Comparison of ENCODE assay signal across 17 cellular contexts in the genomic region with DNA sequence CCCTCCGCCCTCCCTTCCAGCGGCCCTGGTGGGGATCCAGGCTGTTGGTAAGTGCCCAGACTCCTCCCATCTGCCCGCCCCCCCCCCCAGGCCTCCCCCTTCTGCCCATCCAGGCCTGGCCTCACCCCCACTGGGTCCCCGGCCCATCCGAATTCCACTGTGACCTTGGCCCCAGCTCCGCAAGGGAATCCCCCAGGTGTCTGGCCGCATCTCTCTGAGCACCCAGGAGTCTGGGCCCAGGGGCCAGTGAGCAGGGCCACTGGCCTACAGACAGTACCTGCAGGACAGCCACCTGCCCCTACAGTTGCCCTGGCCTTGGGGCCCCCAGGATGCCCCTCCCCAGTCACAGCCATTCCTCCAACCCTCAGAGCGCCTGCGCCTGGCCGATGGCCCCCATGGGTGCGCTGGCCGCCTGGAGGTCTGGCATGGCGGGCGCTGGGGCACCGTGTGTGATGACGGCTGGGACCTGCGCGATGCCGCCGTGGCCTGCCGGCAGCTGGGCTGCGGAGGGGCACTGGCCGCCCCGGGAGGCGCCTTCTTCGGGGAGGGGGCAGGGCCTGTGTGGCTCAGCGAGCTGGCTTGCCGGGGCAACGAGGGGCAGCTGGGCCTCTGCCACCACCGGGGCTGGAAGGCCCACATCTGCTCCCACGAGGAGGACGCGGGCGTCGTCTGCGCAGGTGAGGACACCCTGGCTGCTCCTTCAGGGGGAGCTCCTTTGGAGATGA. TPM values are rescaled to one million over a fixed set of nuclear protein-coding genes. Genes with fewer than 3 reads are reported as not detected.
DNase-seq lines count a peak whose midpoint lies in the region; ATAC-seq, FAIRE-seq and TF ChIP-seq lines count a peak whose summit lies in the region.
"Had no signal": no experiment of that assay in that cellular context is flagged by ENCODE, and none has a peak within 500 bp of the region (broad histone marks: within the 10 kb centered on the region; RNA-seq: fewer than 3 reads in every experiment).

No MANE protein-coding gene starts in this region.

- H3K27ac ChIP-seq in HepG2 (ENCODE audit: extremely low read length, insufficient read depth, low read length) (no peak overlapping the region), right lobe of liver (no peak overlapping the region), esophagus squamous epithelium (peak overlapping the region; percentile 44 to 94 (median 88)), trophoblast cell (ENCODE audit: low read depth, low read length) (peak overlapping the region; percentile 97)

- H3K36me3 ChIP-seq in HepG2 (replicated peaks in 1 of 2; ENCODE audit: control insufficient read depth in 1 of 2, insufficient read depth in 2 of 2, low read length in 2 of 2) (no peaks in the 10 kb centered on the region), right lobe of liver (no peaks in the 10 kb centered on the region), esophagus squamous epithelium (peaks cover 0 to 1% (median 0%) of the 10 kb centered on the region in 3 donors), trophoblast cell (ENCODE audit: control insufficient read depth in 1 of 2, insufficient read depth in 2 of 2, low read length in 2 of 2) (peaks cover 10 to 13% of the 10 kb centered on the region in 2 experiments)

- DNase-seq in HepG2 (ENCODE audit: low spot score) (no peak), right lobe of liver (no peak), esophagus squamous epithelium (lab: John Stamatoyannopoulos, UW) (no peak), trophoblast cell (no peak), posterior cingulate gyrus (no peak), posterior vena cava (ENCODE audit: low spot score) (no peak)
- DNase-seq in activated CD4-positive, CD25-positive, alpha-beta regulatory T cell treated with anti-CD3 and anti-CD28 coated beads, Interleukin-2, amount 50 U/mL, for 72 hours = no peak
- DNase-seq: activated CD8-positive, alpha-beta T cell treated with anti-CD3 and anti-CD28 coated beads, Interleukin-2, amount 10 ng/mL, durations not matched to agents 7 days and 5 days; activated gamma-delta T cell treated with Interleukin-2 at 50 U/mL for 16 hours; AML-193; effector CD8-positive, alpha-beta T cell; KG1; naive thymus-derived CD8-positive, alpha-beta T cell; NCI-H146 had no signal

- peak overlapping the region; percentile 67 for H3K14ac ChIP-seq in trophoblast cell (ENCODE audit: low read length)

- H4K8ac ChIP-seq in trophoblast cell (ENCODE audit: low read depth, low read length) = peak overlapping the region; percentile 93

- peak overlapping the region; percentile 12 for H3K4ac ChIP-seq in trophoblast cell (ENCODE audit: low read depth, low read length)

- CTCF ChIA-PET in HepG2 (lab: Yijun Ruan, JAX; ENCODE audit: low intra/inter-chr PET ratio, low total read pairs) = no interaction called here

- in situ Hi-C loops in HepG2 (cut with HindIII; ENCODE audit: extremely low pct_ligation_motif_present, low pct_unique_long_range_greater_than_20kb) = no loop called here

- H2BK120ac ChIP-seq in trophoblast cell (ENCODE audit: insufficient read depth, low read length, poor library complexity) = peak overlapping the region; percentile 73

- no peak for FAIRE-seq in HepG2 (lab: Jason Lieb, UNC)
- FAIRE-seq: GM12891 had no signal

- peak overlapping the region; percentile 13 for H4K12ac ChIP-seq in trophoblast cell (ENCODE audit: low read depth, low read length)

- H3K27me3 ChIP-seq in HepG2 (ENCODE audit: control insufficient read depth in 1 of 2, insufficient read depth in 2 of 2, low read length in 2 of 2) (peaks cover 14 to 45% of the 10 kb centered on the region in 2 experiments), right lobe of liver (no peaks in the 10 kb centered on the region), esophagus squamous epithelium (peaks cover 0 to 35% (median 0%) of the 10 kb centered on the region in 4 donors), trophoblast cell (ENCODE audit: insufficient read depth, low read length) (no peaks in the 10 kb centered on the region)

- H3K4me2 ChIP-seq in HepG2 (ENCODE audit: low read depth, low read length) (no peak overlapping the region), trophoblast cell (ENCODE audit: low read length) (peak overlapping the region; percentile 53)

- H4K20me1 ChIP-seq in HepG2 (ENCODE audit: insufficient read depth, low read length) = no peaks in the 10 kb centered on the region

- H3K79me2 ChIP-seq in HepG2 (ENCODE audit: insufficient read depth, low read length) = no peaks in the 10 kb centered on the region
- peaks cover 24% of the 10 kb centered on the region for H3K79me2 ChIP-seq in trophoblast cell (ENCODE audit: control insufficient read depth, insufficient read depth, low read length, poor library complexity)

- intact Hi-C loops in HepG2 (cut with micrococcal nuclease; ENCODE audit: unreplicated experiment) (no loop called here), right lobe of liver (cut with DNase I) (no loop called here), esophagus squamous epithelium (cut with DNase I) (no loop called here), posterior cingulate gyrus (cut with DNase I) (no loop called here), posterior vena cava (cut with DNase I) (no loop called here)

- H2AFZ ChIP-seq in HepG2 (ENCODE audit: low read length) (no peak overlapping the region), trophoblast cell (ENCODE audit: insufficient read depth, low read length, poor library complexity) (peak overlapping the region; percentile 28)

- peak overlapping the region; percentile 97 for H4K91ac ChIP-seq in trophoblast cell (ENCODE audit: low read depth, low read length)

- WGBS in HepG2 (ENCODE audit: low lambda C conversion rate) = 76% methylated on average over 5 of the region's 36 CpGs
- 40% methylated on average over 2 of the region's 36 CpGs for WGBS in right lobe of liver (ENCODE audit: insufficient coverage, low coverage, low lambda C conversion rate, missing lambda C conversion rate)
- 96% methylated on average over 5 of the region's 36 CpGs; no CpG with 5 or more reads in 1 of the 2 donors for WGBS in esophagus squamous epithelium, 2 donors
- WGBS in trophoblast cell (ENCODE audit: extremely low coverage, insufficient coverage, insufficient read length) = no CpG with 5 or more reads among the region's 36 CpGs

- POLR2A ChIA-PET in HepG2 (lab: Yijun Ruan, JAX) = no interaction called here

- H3K4me3 ChIP-seq in HepG2 (replicated peaks in 1 of 3; ENCODE audit: insufficient read depth in 1 of 3, low read depth in 2 of 3, low read length in 3 of 3) (no peak overlapping the region), right lobe of liver (no peak overlapping the region), esophagus squamous epithelium (peak overlapping the region in 1 of 4 donors; percentile 21), trophoblast cell (ENCODE audit: low read depth, low read length) (peak overlapping the region; percentile 38)

- peak overlapping the region; percentile 79 for H2BK5ac ChIP-seq in trophoblast cell (ENCODE audit: low read depth, low read length, poor library complexity)

- TF ChIP-seq POLR2A in HepG2 (IDR thresholded peaks at IDR 0.05; ENCODE audit: insufficient read depth in 1 of 2, low read depth in 2 of 2, low read length in 2 of 2) = no peak
- no peak for TF ChIP-seq POLR2A in right lobe of liver (IDR thresholded peaks at IDR 0.05)
- TF ChIP-seq POLR2A in esophagus squamous epithelium (IDR thresholded peaks at IDR 0.05) = no peak

- peak overlapping the region; percentile 66 for H2AK5ac ChIP-seq in trophoblast cell (ENCODE audit: low read length)

- H3K4me1 ChIP-seq in HepG2 (ENCODE audit: insufficient read depth, low read length) (peaks cover 33% of the 10 kb centered on the region), right lobe of liver (peaks cover 0 to 6% (median 0%) of the 10 kb centered on the region in 4 donors), esophagus squamous epithelium (peaks cover 47 to 91% (median 50%) of the 10 kb centered on the region in 3 donors), trophoblast cell (ENCODE audit: control insufficient read depth in 1 of 2, insufficient read depth in 2 of 2, low read length in 2 of 2) (peaks cover 48 to 58% of the 10 kb centered on the region in 2 experiments)

- TF ChIP-seq CTCF in HepG2 (CRISPR knock-in tag; IDR thresholded peaks at IDR 0.05) (no peak), right lobe of liver (IDR thresholded peaks at IDR 0.05) (no peak), esophagus squamous epithelium (IDR thresholded peaks at IDR 0.05) (no peak)

- H3K9ac ChIP-seq in HepG2 (ENCODE audit: insufficient read depth, low read depth, low read length) (no peak overlapping the region), trophoblast cell (ENCODE audit: low read length) (no peak overlapping the region)

- no peak for ATAC-seq in HepG2
- ATAC-seq in right lobe of liver = no peak
- ATAC-seq in HG03520 (IDR thresholded peaks at IDR 0.05; ENCODE audit: unreplicated experiment) = no peak
- ATAC-seq: activated CD8-positive, alpha-beta T cell treated with anti-CD3 and anti-CD28 coated beads, Interleukin-2, amount 10 ng/mL, durations not matched to agents 7 days and 5 days; naive thymus-derived CD8-positive, alpha-beta T cell had no signal

- H2BK12ac ChIP-seq in trophoblast cell (ENCODE audit: low read length) = peak overlapping the region; percentile 84

- H3K23ac ChIP-seq in trophoblast cell (ENCODE audit: low read length) = no peak overlapping the region

- no TSS peak for BruUV-seq in HepG2 (replicated peaks; lab: Mats Ljungman, UMichigan)

- TF ChIP-seq RAD21 in HepG2 (CRISPR knock-in tag; IDR thresholded peaks at IDR 0.05) = no peak

- peaks cover 49% of the 10 kb centered on the region for H3K79me1 ChIP-seq in trophoblast cell (ENCODE audit: low read length)

- TF ChIP-seq EP300 in HepG2 (IDR thresholded peaks at IDR 0.05; ENCODE audit: low read depth in 2 of 2, low read length in 2 of 2) (no peak), HepG2 (CRISPR knock-in tag; IDR thresholded peaks at IDR 0.05; ENCODE audit: borderline replicate concordance) (no peak)

- H3K18ac ChIP-seq in trophoblast cell (ENCODE audit: low read length) = peak overlapping the region; percentile 79

- H3K9me3 ChIP-seq in HepG2 (ENCODE audit: low read length) = no peaks in the 10 kb centered on the region
- H3K9me3 ChIP-seq in right lobe of liver = no peaks in the 10 kb centered on the region
- H3K9me3 ChIP-seq in esophagus squamous epithelium = no peaks in the 10 kb centered on the region
- no peaks in the 10 kb centered on the region for H3K9me3 ChIP-seq in trophoblast cell (ENCODE audit: insufficient read depth, low read depth, low read length)

RNA-seq across cellular contexts. Expression of a gene that starts 0.9 kb away (rescaled TPM):
- total RNA-seq in HepG2 (2016; rRNA removed; fragmentation: Illumina TruSeq; extraction: Trizol) = not detected in 2 replicates
- not detected in 2 replicates for total RNA-seq in HepG2 (2016; cell fraction: cytosol; rRNA removed; fragmentation: Illumina TruSeq; extraction: Trizol; ENCODE audit: low read depth)
- total RNA-seq in HepG2 (2016; cell fraction: insoluble cytoplasmic fraction; rRNA removed; fragmentation: Illumina TruSeq; extraction: Trizol) = not detected in 2 replicates
- not detected in 2 replicates for total RNA-seq in HepG2 (2016; cell fraction: membrane; rRNA removed; fragmentation: Illumina TruSeq; extraction: Trizol)
- total RNA-seq in HepG2 (2016; cell fraction: nucleus; rRNA removed; fragmentation: Illumina TruSeq; extraction: Trizol) = not detected in 2 replicates
- 0.03 TPM in 1 of 2 replicates, not detected in the other for polyA plus RNA-seq in HepG2 (2011; rRNA removed)
- polyA plus RNA-seq in HepG2 (2011; cell fraction: cytosol; rRNA removed) = not detected in 2 replicates
- 0.10 and 0.61 TPM in 2 replicates for polyA plus RNA-seq in HepG2 (2011; cell fraction: nucleus; rRNA removed)
- 0.03 TPM in 1 of 2 replicates, not detected in the other for polyA plus RNA-seq in HepG2 (2012)
- not detected in 2 replicates for polyA plus RNA-seq in HepG2 (2016; cell fraction: cytosol; fragmentation: Illumina TruSeq; extraction: Trizol; ENCODE audit: low read depth)
- not detected in 2 replicates for polyA plus RNA-seq in HepG2 (2016; cell fraction: insoluble cytoplasmic fraction; fragmentation: Illumina TruSeq; extraction: Trizol; ENCODE audit: low read depth)
- polyA plus RNA-seq in HepG2 (2016; cell fraction: membrane; fragmentation: Illumina TruSeq; extraction: Trizol; ENCODE audit: low read depth) = not detected in 2 replicates
- polyA plus RNA-seq in HepG2 (2016; cell fraction: nucleus; fragmentation: Illumina TruSeq; extraction: Trizol; ENCODE audit: insufficient read depth, low read depth) = not detected in 2 replicates
- polyA minus RNA-seq in HepG2 (2011; rRNA and poly(A)+ RNA removed; ENCODE audit: low replicate concordance) = 0.04 and 0.14 TPM in 2 replicates
- polyA minus RNA-seq in HepG2 (2011; cell fraction: cytosol; rRNA and poly(A)+ RNA removed) = not detected in 2 replicates
- 0.12 TPM in 1 of 2 replicates, not detected in the other for polyA minus RNA-seq in HepG2 (2011; cell fraction: nucleus; rRNA and poly(A)+ RNA removed)
- 1 to 10 TPM in 4 of 6 experiments, under 1 TPM in 2; 0.35 to 1.6 (median 1.2) TPM for total RNA-seq in right lobe of liver
- 1 to 10 TPM in 1 of 4 donors, under 1 TPM in 3; 0.40 to 5.0 (median 0.68) TPM for total RNA-seq in esophagus squamous epithelium
- 24.2 and 24.4 TPM in 2 replicates for polyA plus RNA-seq in trophoblast cell (2013)
- 10 to 100 TPM; 32.4 to 40.6 TPM for total RNA-seq in posterior vena cava

RNA-seq across cellular contexts. Expression of a gene that starts 4.2 kb away (rescaled TPM):
- 14.7 and 22.3 TPM in 2 replicates for total RNA-seq in HepG2 (2016; rRNA removed; fragmentation: Illumina TruSeq; extraction: Trizol)
- total RNA-seq in HepG2 (2016; cell fraction: cytosol; rRNA removed; fragmentation: Illumina TruSeq; extraction: Trizol; ENCODE audit: low read depth) = 15.7 and 17.4 TPM in 2 replicates
- total RNA-seq in HepG2 (2016; cell fraction: insoluble cytoplasmic fraction; rRNA removed; fragmentation: Illumina TruSeq; extraction: Trizol) = 14.8 and 26.5 TPM in 2 replicates
- 24.1 and 26.6 TPM in 2 replicates for total RNA-seq in HepG2 (2016; cell fraction: membrane; rRNA removed; fragmentation: Illumina TruSeq; extraction: Trizol)
- 17.7 and 22.1 TPM in 2 replicates for total RNA-seq in HepG2 (2016; cell fraction: nucleus; rRNA removed; fragmentation: Illumina TruSeq; extraction: Trizol)
- 20.7 and 24.7 TPM in 2 replicates for polyA plus RNA-seq in HepG2 (2011; rRNA removed)
- polyA plus RNA-seq in HepG2 (2011; cell fraction: cytosol; rRNA removed) = 17.5 and 24.6 TPM in 2 replicates
- polyA plus RNA-seq in HepG2 (2011; cell fraction: nucleus; rRNA removed) = 37.8 and 42.1 TPM in 2 replicates
- polyA plus RNA-seq in HepG2 (2012) = 19.0 and 25.8 TPM in 2 replicates
- 18.4 and 22.8 TPM in 2 replicates for polyA plus RNA-seq in HepG2 (2016; cell fraction: cytosol; fragmentation: Illumina TruSeq; extraction: Trizol; ENCODE audit: low read depth)
- polyA plus RNA-seq in HepG2 (2016; cell fraction: insoluble cytoplasmic fraction; fragmentation: Illumina TruSeq; extraction: Trizol; ENCODE audit: low read depth) = 16.4 and 17.1 TPM in 2 replicates
- polyA plus RNA-seq in HepG2 (2016; cell fraction: membrane; fragmentation: Illumina TruSeq; extraction: Trizol; ENCODE audit: low read depth) = 23.9 and 24.7 TPM in 2 replicates
- polyA plus RNA-seq in HepG2 (2016; cell fraction: nucleus; fragmentation: Illumina TruSeq; extraction: Trizol; ENCODE audit: insufficient read depth, low read depth) = 40.3 and 41.0 TPM in 2 replicates
- polyA minus RNA-seq in HepG2 (2011; rRNA and poly(A)+ RNA removed; ENCODE audit: low replicate concordance) = 4.3 and 11.1 TPM in 2 replicates
- 4.5 and 6.5 TPM in 2 replicates for polyA minus RNA-seq in HepG2 (2011; cell fraction: cytosol; rRNA and poly(A)+ RNA removed)
- polyA minus RNA-seq in HepG2 (2011; cell fraction: nucleus; rRNA and poly(A)+ RNA removed) = 3.2 and 5.3 TPM in 2 replicates
- 1 to 10 TPM; 2.5 to 6.0 (median 3.9) TPM for total RNA-seq in right lobe of liver
- total RNA-seq in esophagus squamous epithelium = 1 to 10 TPM; 1.3 to 4.3 (median 2.9) TPM
- 108 and 109 TPM in 2 replicates for polyA plus RNA-seq in trophoblast cell (2013)
- 10 to 100 TPM; 15.8 to 16.3 TPM for total RNA-seq in posterior vena cava

RNA-seq across cellular contexts. Expression of a gene that starts 12.7 kb away (rescaled TPM):
- total RNA-seq in HepG2 (2016; rRNA removed; fragmentation: Illumina TruSeq; extraction: Trizol) (1.00 and 1.2 TPM in 2 replicates), right lobe of liver (1 to 10 TPM; 3.4 to 9.2 (median 4.4) TPM), esophagus squamous epithelium (10 to 100 TPM in 1 of 4 donors, 1 to 10 TPM in 3; 4.4 to 22.0 (median 6.8) TPM), posterior vena cava (1 to 10 TPM; 5.7 to 7.9 TPM)
- total RNA-seq in HepG2 (2016; cell fraction: cytosol; rRNA removed; fragmentation: Illumina TruSeq; extraction: Trizol; ENCODE audit: low read depth) = 0.53 and 0.91 TPM in 2 replicates
- total RNA-seq in HepG2 (2016; cell fraction: insoluble cytoplasmic fraction; rRNA removed; fragmentation: Illumina TruSeq; extraction: Trizol) = 0.98 and 1.1 TPM in 2 replicates
- 1.9 and 2.5 TPM in 2 replicates for total RNA-seq in HepG2 (2016; cell fraction: membrane; rRNA removed; fragmentation: Illumina TruSeq; extraction: Trizol)
- total RNA-seq in HepG2 (2016; cell fraction: nucleus; rRNA removed; fragmentation: Illumina TruSeq; extraction: Trizol) = 1.2 TPM in 2 replicates
- 0.48 and 0.54 TPM in 2 replicates for polyA plus RNA-seq in HepG2 (2011; rRNA removed)
- 0.19 and 0.56 TPM in 2 replicates for polyA plus RNA-seq in HepG2 (2011; cell fraction: cytosol; rRNA removed)
- 2.8 and 4.7 TPM in 2 replicates for polyA plus RNA-seq in HepG2 (2011; cell fraction: nucleus; rRNA removed)
- polyA plus RNA-seq in HepG2 (2012) = 1.7 and 1.9 TPM in 2 replicates
- 0.40 and 0.47 TPM in 2 replicates for polyA plus RNA-seq in HepG2 (2016; cell fraction: cytosol; fragmentation: Illumina TruSeq; extraction: Trizol; ENCODE audit: low read depth)
- polyA plus RNA-seq in HepG2 (2016; cell fraction: insoluble cytoplasmic fraction; fragmentation: Illumina TruSeq; extraction: Trizol; ENCODE audit: low read depth) = 1.4 and 2.1 TPM in 2 replicates
- 1.1 and 2.4 TPM in 2 replicates for polyA plus RNA-seq in HepG2 (2016; cell fraction: membrane; fragmentation: Illumina TruSeq; extraction: Trizol; ENCODE audit: low read depth)
- polyA plus RNA-seq in HepG2 (2016; cell fraction: nucleus; fragmentation: Illumina TruSeq; extraction: Trizol; ENCODE audit: insufficient read depth, low read depth) = 2.5 and 2.7 TPM in 2 replicates
- polyA minus RNA-seq in HepG2 (2011; rRNA and poly(A)+ RNA removed; ENCODE audit: low replicate concordance) = 0.75 and 2.3 TPM in 2 replicates
- 1.9 and 2.1 TPM in 2 replicates for polyA minus RNA-seq in HepG2 (2011; cell fraction: cytosol; rRNA and poly(A)+ RNA removed)
- 0.62 and 1.8 TPM in 2 replicates for polyA minus RNA-seq in HepG2 (2011; cell fraction: nucleus; rRNA and poly(A)+ RNA removed)
- 12.6 and 14.5 TPM in 2 replicates for polyA plus RNA-seq in trophoblast cell (2013)

RNA-seq across cellular contexts. Expression of a gene that starts 24.6 kb away (rescaled TPM):
- total RNA-seq in HepG2 (2016; rRNA removed; fragmentation: Illumina TruSeq; extraction: Trizol) (not detected in 2 replicates), right lobe of liver (not detected), esophagus squamous epithelium (not detected), posterior vena cava (not detected)
- total RNA-seq in HepG2 (2016; cell fraction: cytosol; rRNA removed; fragmentation: Illumina TruSeq; extraction: Trizol; ENCODE audit: low read depth) = not detected in 2 replicates
- not detected in 2 replicates for total RNA-seq in HepG2 (2016; cell fraction: insoluble cytoplasmic fraction; rRNA removed; fragmentation: Illumina TruSeq; extraction: Trizol)
- total RNA-seq in HepG2 (2016; cell fraction: membrane; rRNA removed; fragmentation: Illumina TruSeq; extraction: Trizol) = not detected in 2 replicates
- not detected in 2 replicates for total RNA-seq in HepG2 (2016; cell fraction: nucleus; rRNA removed; fragmentation: Illumina TruSeq; extraction: Trizol)
- not detected in 2 replicates for polyA plus RNA-seq in HepG2 (2011; rRNA removed)
- not detected in 2 replicates for polyA plus RNA-seq in HepG2 (2011; cell fraction: cytosol; rRNA removed)
- polyA plus RNA-seq in HepG2 (2011; cell fraction: nucleus; rRNA removed) = not detected in 2 replicates
- not detected in 2 replicates for polyA plus RNA-seq in HepG2 (2012)
- polyA plus RNA-seq in HepG2 (2016; cell fraction: cytosol; fragmentation: Illumina TruSeq; extraction: Trizol; ENCODE audit: low read depth) = not detected in 2 replicates
- not detected in 2 replicates for polyA plus RNA-seq in HepG2 (2016; cell fraction: insoluble cytoplasmic fraction; fragmentation: Illumina TruSeq; extraction: Trizol; ENCODE audit: low read depth)
- polyA plus RNA-seq in HepG2 (2016; cell fraction: membrane; fragmentation: Illumina TruSeq; extraction: Trizol; ENCODE audit: low read depth) = not detected in 2 replicates
- not detected in 2 replicates for polyA plus RNA-seq in HepG2 (2016; cell fraction: nucleus; fragmentation: Illumina TruSeq; extraction: Trizol; ENCODE audit: insufficient read depth, low read depth)
- polyA minus RNA-seq in HepG2 (2011; rRNA and poly(A)+ RNA removed; ENCODE audit: low replicate concordance) = not detected in 2 replicates
- not detected in 2 replicates for polyA minus RNA-seq in HepG2 (2011; cell fraction: cytosol; rRNA and poly(A)+ RNA removed)
- not detected in 2 replicates for polyA minus RNA-seq in HepG2 (2011; cell fraction: nucleus; rRNA and poly(A)+ RNA removed)
- not detected in 2 replicates for polyA plus RNA-seq in trophoblast cell (2013)
- total RNA-seq: activated CD8-positive, alpha-beta T cell treated with anti-CD3 and anti-CD28 coated beads, Interleukin-2, amount 10 ng/mL, durations not matched to agents 7 days and 5 days; naive thymus-derived CD8-positive, alpha-beta T cell; temporal lobe had no signal
- polyA plus RNA-seq: naive thymus-derived CD8-positive, alpha-beta T cell had no signal

RNA-seq across cellular contexts. Expression of a gene that starts 27.7 kb away (rescaled TPM):
- total RNA-seq in HepG2 (2016; rRNA removed; fragmentation: Illumina TruSeq; extraction: Trizol) (105 and 106 TPM in 2 replicates), right lobe of liver (100 to 1,000 TPM in 3 of 6 experiments, 10 to 100 TPM in 3; 69.4 to 222 (median 100) TPM), esophagus squamous epithelium (10 to 100 TPM; 60.5 to 98.1 (median 78.7) TPM), posterior vena cava (10 to 100 TPM; 23.1 to 25.1 TPM)
- total RNA-seq in HepG2 (2016; cell fraction: cytosol; rRNA removed; fragmentation: Illumina TruSeq; extraction: Trizol; ENCODE audit: low read depth) = 58.0 and 83.1 TPM in 2 replicates
- total RNA-seq in HepG2 (2016; cell fraction: insoluble cytoplasmic fraction; rRNA removed; fragmentation: Illumina TruSeq; extraction: Trizol) = 111 TPM in 2 replicates
- 74.7 and 115 TPM in 2 replicates for total RNA-seq in HepG2 (2016; cell fraction: membrane; rRNA removed; fragmentation: Illumina TruSeq; extraction: Trizol)
- 35.2 and 36.6 TPM in 2 replicates for total RNA-seq in HepG2 (2016; cell fraction: nucleus; rRNA removed; fragmentation: Illumina TruSeq; extraction: Trizol)
- polyA plus RNA-seq in HepG2 (2011; rRNA removed) = 76.8 and 91.2 TPM in 2 replicates
- 54.7 and 108 TPM in 2 replicates for polyA plus RNA-seq in HepG2 (2011; cell fraction: cytosol; rRNA removed)
- polyA plus RNA-seq in HepG2 (2011; cell fraction: nucleus; rRNA removed) = 86.0 and 95.9 TPM in 2 replicates
- 45.9 and 55.5 TPM in 2 replicates for polyA plus RNA-seq in HepG2 (2012)
- polyA plus RNA-seq in HepG2 (2016; cell fraction: cytosol; fragmentation: Illumina TruSeq; extraction: Trizol; ENCODE audit: low read depth) = 60.4 and 89.7 TPM in 2 replicates
- polyA plus RNA-seq in HepG2 (2016; cell fraction: insoluble cytoplasmic fraction; fragmentation: Illumina TruSeq; extraction: Trizol; ENCODE audit: low read depth) = 101 and 114 TPM in 2 replicates
- 71.9 and 93.3 TPM in 2 replicates for polyA plus RNA-seq in HepG2 (2016; cell fraction: membrane; fragmentation: Illumina TruSeq; extraction: Trizol; ENCODE audit: low read depth)
- 63.4 and 69.6 TPM in 2 replicates for polyA plus RNA-seq in HepG2 (2016; cell fraction: nucleus; fragmentation: Illumina TruSeq; extraction: Trizol; ENCODE audit: insufficient read depth, low read depth)
- polyA minus RNA-seq in HepG2 (2011; rRNA and poly(A)+ RNA removed; ENCODE audit: low replicate concordance) = 18.3 and 57.5 TPM in 2 replicates
- polyA minus RNA-seq in HepG2 (2011; cell fraction: cytosol; rRNA and poly(A)+ RNA removed) = 34.3 and 34.6 TPM in 2 replicates
- polyA minus RNA-seq in HepG2 (2011; cell fraction: nucleus; rRNA and poly(A)+ RNA removed) = 21.0 and 25.6 TPM in 2 replicates
- 20.4 and 20.9 TPM in 2 replicates for polyA plus RNA-seq in trophoblast cell (2013)

Comparison
In these comparisons a context has a peak if more than half of its experiments do, and no peak if none do; other contexts are left out.
1. H3K27ac ChIP-seq: peak in esophagus squamous epithelium (4 of 4) and trophoblast cell (single experiment); none in HepG2 (single experiment) and right lobe of liver (0 of 3).
2. RNA of a gene that starts 0.9 kb away (total RNA-seq): 32.4 to 40.6 TPM in posterior vena cava; 0.35 to 1.6 TPM in right lobe of liver, 0.40 to 5.0 TPM in esophagus squamous epithelium and not detected in HepG2; every median in the first group is over 4 times any median in the second.